17 cellular contexts compared by ENCODE assay signal in genomic region chr3:148758303-148758884, GRCh38.
A peak's percentile ranks its signal among the peaks of the same experiment; 100 is the strongest.
DNase-seq lines count a peak whose midpoint lies in the region; ATAC-seq and TF ChIP-seq lines count a peak whose summit lies in the region.
"Had no signal": no experiment of that assay in that cellular context is flagged by ENCODE, and none has a peak within 500 bp of the region (broad histone marks: within the 10 kb centered on the region; RNA-seq: fewer than 3 reads in every experiment).

No MANE protein-coding gene starts in this region.

- intact Hi-C loops in sciatic nerve (cut with DNase I), result no loop called here

- DNase-seq in GM23248, result peak; percentile 7
- DNase-seq in sciatic nerve (ENCODE audit: low spot score), result no peak
- DNase-seq in NCI-H2029 treated with DMSO at 0.1 percent for 48 hours (lab: John Stamatoyannopoulos, UW), result no peak
- no peak for DNase-seq in NCI-H2171 (lab: John Stamatoyannopoulos, UW)
- DNase-seq in SHP77 treated with DMSO at 0.1 percent for 48 hours (lab: John Stamatoyannopoulos, UW), result no peak
- DNase-seq: CD8-positive, alpha-beta T cell; Karpas-422; NCI-H1092; NCI-H1436 treated with DMSO at 0.1 percent for 48 hours; NCI-H2081 treated with DMSO at 0.1 percent for 48 hours; NCI-H510A; NCI-H748 treated with DMSO at 0.1 percent for 48 hours; Right ventricle myocardium superior had no signal

- ATAC-seq in sciatic nerve (peak; percentile 62), GM19023 (IDR thresholded peaks at IDR 0.05; ENCODE audit: unreplicated experiment) (no peak)
- ATAC-seq: CD8-positive, alpha-beta T cell had no signal

- H3K9ac ChIP-seq in GM23248, result no peak overlapping the region
- H3K9ac ChIP-seq in endocrine pancreas (ENCODE audit: control insufficient read depth, insufficient read depth, low read length), result no peak overlapping the region
- H3K9ac ChIP-seq in neural cell (ENCODE audit: low read length), result no peak overlapping the region
- H3K9ac ChIP-seq: BLaER1 treated with 17β-estradiol and CSF1 and Interleukin-3, amounts not matched to agents 10 nM and 100 nM had no signal

- no peak for TF ChIP-seq RAD21 in neural cell (conservative IDR thresholded peaks at IDR 0.05)

- in situ Hi-C loops in GM23248 (cut with MboI), result no loop called here

- H3K27me3 ChIP-seq in GM23248 (replicated peaks; ENCODE audit: insufficient read depth) (no peaks in the 10 kb centered on the region), endocrine pancreas (ENCODE audit: control insufficient read depth, insufficient read depth, low read length) (no peaks in the 10 kb centered on the region), neural cell (ENCODE audit: insufficient read depth, low read depth, low read length) (no peaks in the 10 kb centered on the region)
- H3K27me3 ChIP-seq: BLaER1 treated with 17β-estradiol and CSF1 and Interleukin-3, amounts not matched to agents 10 nM and 100 nM had no signal

- no peak for TF ChIP-seq CTCF in neural cell (IDR thresholded peaks at IDR 0.05; ENCODE audit: poor library complexity, severe bottlenecking)

- H3K4me3 ChIP-seq in GM23248 (no peak overlapping the region), endocrine pancreas (ENCODE audit: control insufficient read depth, insufficient read depth, low read length) (peak overlapping the region; percentile 20), neural cell (ENCODE audit: low read length) (peak overlapping the region; percentile 13)
- H3K4me3 ChIP-seq: BLaER1 treated with 17β-estradiol and CSF1 and Interleukin-3, amounts not matched to agents 10 nM and 100 nM had no signal

- no peak for TF ChIP-seq EP300 in neural cell (conservative IDR thresholded peaks at IDR 0.05; ENCODE audit: poor library complexity, severe bottlenecking)

- H4K20me1 ChIP-seq in GM23248 (ENCODE audit: insufficient read depth) (no peaks in the 10 kb centered on the region), neural cell (ENCODE audit: insufficient read depth) (no peaks in the 10 kb centered on the region)
- H4K20me1 ChIP-seq: BLaER1 treated with 17β-estradiol and CSF1 and Interleukin-3, amounts not matched to agents 10 nM and 100 nM had no signal

- H3K9me2 ChIP-seq in GM23248 (ENCODE audit: insufficient read depth), result no peaks in the 10 kb centered on the region
- H3K9me2 ChIP-seq in neural cell (ENCODE audit: insufficient read depth, low read length), result no peaks in the 10 kb centered on the region

- H3F3A ChIP-seq in GM23248 (ENCODE audit: insufficient read depth) (peaks cover 22% of the 10 kb centered on the region), neural cell (ENCODE audit: insufficient read depth, low read length, poor library complexity, severe bottlenecking) (no peaks in the 10 kb centered on the region)

- H3K27ac ChIP-seq in GM23248, result no peak overlapping the region
- no peak overlapping the region for H3K27ac ChIP-seq in neural cell (ENCODE audit: low read length)

- H3K36me3 ChIP-seq in GM23248 (ENCODE audit: low read depth) (no peaks in the 10 kb centered on the region), endocrine pancreas (ENCODE audit: control insufficient read depth, insufficient read depth, low read length) (no peaks in the 10 kb centered on the region), neural cell (ENCODE audit: insufficient read depth, low read length) (no peaks in the 10 kb centered on the region)
- H3K36me3 ChIP-seq: BLaER1 treated with 17β-estradiol and CSF1 and Interleukin-3, amounts not matched to agents 10 nM and 100 nM had no signal

- H3K79me2 ChIP-seq in GM23248 (ENCODE audit: insufficient read depth) (no peaks in the 10 kb centered on the region), neural cell (replicated peaks; ENCODE audit: insufficient read depth, low read length) (no peaks in the 10 kb centered on the region)

- 8 to 10% methylated on average over 3 of the region's 3 CpGs for WGBS in GM23248 (ENCODE audit: low coverage in 1 of 2, low lambda C conversion rate in 2 of 2, missing lambda C conversion rate in 2 of 2), 2 experiments

- H3K9me3 ChIP-seq in GM23248 (ENCODE audit: low read depth) (no peaks in the 10 kb centered on the region), endocrine pancreas (ENCODE audit: control insufficient read depth, low read length) (no peaks in the 10 kb centered on the region), neural cell (ENCODE audit: low read length) (no peaks in the 10 kb centered on the region)
- H3K9me3 ChIP-seq: BLaER1 treated with 17β-estradiol and CSF1 and Interleukin-3, amounts not matched to agents 10 nM and 100 nM had no signal

- H2AFZ ChIP-seq in GM23248 (no peak overlapping the region), neural cell (ENCODE audit: low read depth, low read length) (no peak overlapping the region)

- peak overlapping the region; percentile 39 for H3K4me2 ChIP-seq in GM23248 (ENCODE audit: unreplicated experiment)
- peak overlapping the region; percentile 25 for H3K4me2 ChIP-seq in neural cell (ENCODE audit: low read length)

- H3K4me1 ChIP-seq in GM23248 (ENCODE audit: insufficient read depth) (peaks cover 14% of the 10 kb centered on the region), endocrine pancreas (ENCODE audit: control insufficient read depth, insufficient read depth, low read length) (no peaks in the 10 kb centered on the region)

TF ChIP-seq in neural cell, 6 proteins besides CTCF, POLR2A, EP300 and RAD21:
- TF ChIP-seq TAF1 (IDR thresholded peaks at IDR 0.05; ENCODE audit: low read depth) (no peak), EZH2 (IDR thresholded peaks at IDR 0.05; ENCODE audit: borderline replicate concordance, insufficient read depth, low read length, poor library complexity, severe bottlenecking) (no peak), POLR2AphosphoS5 (IDR thresholded peaks at IDR 0.05) (no peak), REST (IDR thresholded peaks at IDR 0.05; ENCODE audit: borderline replicate concordance) (no peak), MXI1 (conservative IDR thresholded peaks at IDR 0.05; ENCODE audit: poor library complexity, severe bottlenecking) (no peak), SMC3 (conservative IDR thresholded peaks at IDR 0.05; ENCODE audit: poor library complexity) (no peak)
